27 cellular contexts compared by ENCODE assay signal in genomic region chr16:81775570-81775969, GRCh38. TPM values are rescaled to one million over a fixed set of nuclear protein-coding genes. Genes with fewer than 3 reads are reported as not detected.
"Had no signal": no experiment of that assay in that cellular context is flagged by ENCODE, and none has a peak within 500 bp of the region (broad histone marks: within the 10 kb centered on the region; RNA-seq: fewer than 3 reads in every experiment).

No MANE protein-coding gene starts in this region.

- H3K27me3 ChIP-seq: breast epithelium had no signal

- H3K36me3 Mint-ChIP-seq: activated naive CD8-positive, alpha-beta T cell treated with anti-CD3 and anti-CD28 coated beads, Interleukin-2, amount 10 ng/mL, durations not matched to agents 7 days and 5 days; immature natural killer cell; naive thymus-derived CD8-positive, alpha-beta T cell; WTC11 had no signal

- H3K4me1 ChIP-seq: breast epithelium, prostate gland had no signal

- H3K4me3 Mint-ChIP-seq: activated CD4-positive, alpha-beta T cell treated with anti-CD3 and anti-CD28 coated beads for 36 hours; activated naive CD4-positive, alpha-beta T cell treated with anti-CD3 and anti-CD28 coated beads for 36 hours; activated naive CD8-positive, alpha-beta T cell treated with anti-CD3 and anti-CD28 coated beads, Interleukin-2, amount 10 ng/mL, durations not matched to agents 7 days and 5 days; central memory CD8-positive, alpha-beta T cell; effector memory CD8-positive, alpha-beta T cell; naive thymus-derived CD8-positive, alpha-beta T cell; WTC11 had no signal

- H3K9me3 Mint-ChIP-seq: activated naive CD4-positive, alpha-beta T cell treated with anti-CD3 and anti-CD28 coated beads for 36 hours; activated naive CD8-positive, alpha-beta T cell treated with anti-CD3 and anti-CD28 coated beads, Interleukin-2, amount 10 ng/mL, durations not matched to agents 7 days and 5 days; central memory CD8-positive, alpha-beta T cell; effector memory CD8-positive, alpha-beta T cell; immature natural killer cell; naive thymus-derived CD8-positive, alpha-beta T cell; WTC11 had no signal

- H3K4me3 ChIP-seq: breast epithelium, esophagus muscularis mucosa, hepatocyte, lung, prostate gland, upper lobe of left lung had no signal

- DNase-seq: activated CD4-positive, alpha-beta T cell treated with anti-CD3 and anti-CD28 coated beads for 36 hours; activated CD4-positive, alpha-beta T cell treated with anti-CD3 and anti-CD28 coated beads, Interleukin-2, amount 50 U/mL, for 48 hours; activated CD8-positive, alpha-beta memory T cell treated with anti-CD3 and anti-CD28 coated beads, Interleukin-2, amount 50 U/mL, for 48 hours; activated naive CD4-positive, alpha-beta T cell treated with anti-CD3 and anti-CD28 coated beads for 36 hours; activated naive CD8-positive, alpha-beta T cell treated with anti-CD3 and anti-CD28 coated beads, Interleukin-2, amount 10 ng/mL, durations not matched to agents 7 days and 5 days; activated T-cell treated with anti-CD3 and anti-CD28 coated beads, Interleukin-2, amount 50 U/mL, for 48 hours; amniotic stem cell; effector memory CD8-positive, alpha-beta T cell; glutamatergic neuron; immature natural killer cell; naive thymus-derived CD8-positive, alpha-beta T cell; stimulated activated CD4-positive, alpha-beta T cell treated with anti-CD3 and anti-CD28 coated beads, Interleukin-2, amount 100 ng/mL, for 48 hours; stimulated activated CD8-positive, alpha-beta memory T cell treated with anti-CD3 and anti-CD28 coated beads, Interleukin-4, amount 100 ng/mL, for 48 hours; stimulated activated naive CD4-positive, alpha-beta T cell treated with Interleukin-2 at 50 U/mL for 16 hours; T1000 had no signal

- H3K36me3 ChIP-seq: breast epithelium, esophagus muscularis mucosa, prostate gland, upper lobe of left lung had no signal

- FAIRE-seq: colon, frontal cortex had no signal

- H3K9me3 ChIP-seq: breast epithelium, prostate gland, upper lobe of left lung had no signal

- H3K27ac Mint-ChIP-seq: activated CD4-positive, alpha-beta T cell treated with anti-CD3 and anti-CD28 coated beads for 36 hours; activated naive CD4-positive, alpha-beta T cell treated with anti-CD3 and anti-CD28 coated beads for 36 hours; activated naive CD8-positive, alpha-beta T cell treated with anti-CD3 and anti-CD28 coated beads, Interleukin-2, amount 10 ng/mL, durations not matched to agents 7 days and 5 days; effector memory CD8-positive, alpha-beta T cell; naive thymus-derived CD8-positive, alpha-beta T cell; WTC11 had no signal

- H3K27me3 Mint-ChIP-seq: central memory CD8-positive, alpha-beta T cell had no signal

- ATAC-seq: activated CD4-positive, alpha-beta T cell treated with anti-CD3 and anti-CD28 coated beads for 36 hours; effector memory CD8-positive, alpha-beta T cell; left lobe of liver; naive thymus-derived CD8-positive, alpha-beta T cell; WTC11 had no signal

RNA-seq across cellular contexts. Expression of gene PLCG2, which starts 3.5 kb away (rescaled TPM):
- total RNA-seq: osteocyte had no signal
